In the genomic region with DNA sequence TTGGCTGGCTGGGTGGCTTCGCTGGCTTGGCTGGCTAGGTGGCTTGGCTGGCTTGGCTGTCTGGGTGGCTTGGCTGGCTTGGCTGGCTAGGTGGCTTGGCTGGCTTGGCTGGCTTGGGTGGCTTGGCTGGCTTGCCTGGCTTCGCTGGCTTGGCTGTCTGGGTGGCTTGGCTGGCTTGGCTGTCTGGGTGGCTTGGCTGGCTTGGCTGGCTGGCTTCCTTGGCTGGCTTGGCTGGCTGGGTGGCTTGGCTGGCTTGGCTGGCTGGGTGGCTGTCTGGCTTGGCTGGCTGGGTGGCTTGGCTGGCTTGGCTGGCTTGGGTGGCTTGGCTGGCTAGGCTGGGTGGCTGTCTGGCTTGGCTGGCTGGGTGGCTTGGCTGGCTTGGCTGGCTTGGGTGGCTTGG, we compare ENCODE assay signal across 8 cellular contexts.
DNase-seq lines count a peak whose midpoint lies in the region; ATAC-seq and TF ChIP-seq lines count a peak whose summit lies in the region.
"Not testable (repeated sequence)": the region's sequence is repeated elsewhere in the genome, so short reads cannot be mapped to it uniquely, and the experiment has no call there.

No MANE protein-coding gene starts in this region.

- not testable (repeated sequence) for H3K27me3 Mint-ChIP-seq in GM23338 (ENCODE audit: insufficient read depth, low read depth, poor library complexity); T-helper 17 cell

- H3K27ac Mint-ChIP-seq in GM23338, T-helper 17 cell: not testable (repeated sequence)

- not testable (repeated sequence) for H3K4me1 Mint-ChIP-seq in GM23338, T-helper 17 cell

- not testable (repeated sequence) for H3F3A ChIP-seq in GM23338 (replicated peaks; ENCODE audit: low read depth)

- not testable (repeated sequence) for H3K27ac ChIP-seq in GM23338 (ENCODE audit: low read depth); heart right ventricle; uterus

- H3K4me3 ChIP-seq in GM23338, heart right ventricle, uterus: not testable (repeated sequence)

- H3K9me3 Mint-ChIP-seq in GM23338: not testable (repeated sequence)

- not testable (repeated sequence) for H3K4me2 ChIP-seq in GM23338

- H3K4me3 Mint-ChIP-seq in GM23338, T-helper 17 cell: not testable (repeated sequence)

- not testable (repeated sequence) for H2AFZ ChIP-seq in GM23338

- not testable (repeated sequence) for TF ChIP-seq POLR2A in uterus (IDR thresholded peaks at IDR 0.05)

- not testable (repeated sequence) for H3K36me3 Mint-ChIP-seq in GM23338 (ENCODE audit: low read depth); T-helper 17 cell (ENCODE audit: low read depth)

- not testable (repeated sequence) for H3K9me3 ChIP-seq in T-helper 17 cell (ENCODE audit: control insufficient read depth, low read length, poor library complexity, severe bottlenecking); heart right ventricle; uterus

- TF ChIP-seq CTCF in GM23338 (conservative IDR thresholded peaks at IDR 0.05; ENCODE audit: low read depth in 2 of 2); heart right ventricle (IDR thresholded peaks at IDR 0.05); uterus (IDR thresholded peaks at IDR 0.05): not testable (repeated sequence)

- not testable (repeated sequence) for ATAC-seq in GM23338, T-helper 17 cell, heart right ventricle

- not testable (repeated sequence) for H3K27me3 ChIP-seq in GM23338 (ENCODE audit: insufficient read depth); heart right ventricle; uterus

- intact Hi-C loops in heart right ventricle (cut with DNase I); uterus (cut with DNase I; ENCODE audit: low total_unique reads): not testable (repeated sequence)

- H4K20me1 ChIP-seq in GM23338 (replicated peaks; ENCODE audit: insufficient read depth): not testable (repeated sequence)

- 59 to 73% methylated on average over 1 of the region's 2 CpGs for WGBS in heart right ventricle, 2 donors

- not testable (repeated sequence) for H3K9me2 ChIP-seq in GM23338 (ENCODE audit: insufficient read depth)

- not testable (repeated sequence) for H3K4me1 ChIP-seq in GM23338 (ENCODE audit: insufficient read depth); heart right ventricle; uterus

- not testable (repeated sequence) for H3K36me3 ChIP-seq in GM23338 (ENCODE audit: insufficient read depth); heart right ventricle; uterus

- DNase-seq in GM23338 (ENCODE audit: low spot score): peak; percentile 0
- peak; percentile 17 to 23 (median 18) for DNase-seq in T-helper 17 cell
- DNase-seq in activated effector memory CD4-positive, alpha-beta T cell treated with anti-CD3 and anti-CD28 coated beads, Interleukin-2, amount 50 U/mL, for 16 hours: peak; percentile 65
- peak; percentile 12 for DNase-seq in dedifferentiated amniotic fluid mesenchymal stem cell (ENCODE audit: extremely low spot score)
- peak; percentile 9 to 41 for DNase-seq in heart right ventricle
- peak; percentile 1 to 7 for DNase-seq in lung microvascular endothelial cell (ENCODE audit: low read depth in 2 of 2)
- peak; percentile 0 for DNase-seq in putamen (ENCODE audit: low spot score)
- DNase-seq in uterus: peak; percentile 16 to 24

- H3K79me2 ChIP-seq in GM23338 (replicated peaks; ENCODE audit: insufficient read depth): not testable (repeated sequence)

Comparison
In these comparisons a context has a peak if more than half of its experiments do, and no peak if none do; other contexts are left out.
1. DNase-seq: peak in every context shown above with its lines; median percentile 65 in activated effector memory CD4-positive, alpha-beta T cell treated with anti-CD3 and anti-CD28 coated beads, Interleukin-2, amount 50 U/mL, for 16 hours; 25 in heart right ventricle; 20 in uterus; 18 in T-helper 17 cell; 12 in dedifferentiated amniotic fluid mesenchymal stem cell; 4 in lung microvascular endothelial cell; 0 in GM23338; 0 in putamen.